In the genomic region with DNA sequence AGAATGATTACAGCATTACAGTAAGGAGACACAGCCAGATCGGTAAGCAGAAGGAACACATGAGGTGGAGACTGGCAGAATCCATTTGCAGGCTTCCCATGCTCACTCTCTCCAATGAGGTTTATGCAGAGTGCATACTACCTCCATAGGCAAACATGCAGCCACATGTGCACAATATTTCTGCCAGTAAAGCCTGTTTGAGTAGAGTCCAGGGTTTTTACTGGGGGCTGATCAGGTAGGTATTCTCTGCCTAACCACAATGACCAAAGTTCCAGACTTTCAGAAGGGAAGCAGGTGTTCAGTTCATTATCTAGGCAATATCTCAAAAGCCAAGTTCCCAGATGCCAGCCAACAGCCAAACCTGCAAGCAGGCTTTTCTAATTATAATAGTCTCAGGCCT, we compare ENCODE assay signal across 19 cellular contexts. TPM values are rescaled to one million over a fixed set of nuclear protein-coding genes. Genes with fewer than 3 reads are reported as not detected.
A peak's percentile ranks its signal among the peaks of the same experiment; 100 is the strongest.
DNase-seq lines count a peak whose midpoint lies in the region; ATAC-seq, FAIRE-seq and TF ChIP-seq lines count a peak whose summit lies in the region.
"Had no signal": no experiment of that assay in that cellular context is flagged by ENCODE, and none has a peak within 500 bp of the region (broad histone marks: within the 10 kb centered on the region; RNA-seq: fewer than 3 reads in every experiment).

No MANE protein-coding gene starts in this region.

- no peak overlapping the region for H3K4me3 ChIP-seq in CD8-positive, alpha-beta memory T cell (ENCODE audit: low read length)
- H3K4me3 ChIP-seq in HAP-1, result no peak overlapping the region
- H3K4me3 ChIP-seq: thoracic aorta had no signal

- TF ChIP-seq CTCF in foreskin keratinocyte (conservative IDR thresholded peaks at IDR 0.05), result no peak
- no peak for TF ChIP-seq CTCF in nephron progenitor cell (IDR thresholded peaks at IDR 0.05)

- CTCF ChIA-PET in CD8-positive, alpha-beta memory T cell (lab: Charles Lee), result no interaction called here

- peaks cover 0 to 7% (median 0%) of the 10 kb centered on the region in 5 donors for H3K9me3 Mint-ChIP-seq in CD8-positive, alpha-beta memory T cell
- peaks cover 24% of the 10 kb centered on the region for H3K9me3 Mint-ChIP-seq in nephron progenitor cell

- no peak for DNase-seq in CD8-positive, alpha-beta memory T cell
- peak; percentile 34 for DNase-seq in GF-D8 (lab: John Stamatoyannopoulos, UW)
- DNase-seq in NCI-H2171 (lab: John Stamatoyannopoulos, UW), result peak; percentile 71
- DNase-seq in foreskin keratinocyte, result peak; percentile 17 to 23
- DNase-seq in HAP-1 (ENCODE audit: low spot score in 2 of 2), result no peak
- DNase-seq in nephron progenitor cell, result no peak
- no peak for DNase-seq in HT-29 (ENCODE audit: low spot score)
- DNase-seq in frontal cortex (ENCODE audit: low spot score in 2 of 2), result no peak
- DNase-seq: activated gamma-delta T cell treated with Interleukin-2 at 50 U/mL for 16 hours; AML-193; DMS53; kidney; stimulated activated CD4-positive, alpha-beta T cell treated with anti-CD3 and anti-CD28 coated beads, Interleukin-4, amount 100 ng/mL, for 1 hour had no signal

- in situ Hi-C loops in HAP-1 (cut with MboI; ENCODE audit: low sequenced_read_pairs), result no loop called here

- H3K36me3 ChIP-seq in CD8-positive, alpha-beta memory T cell (ENCODE audit: insufficient read depth, low read length), result peaks cover 11% of the 10 kb centered on the region
- H3K36me3 ChIP-seq in HAP-1 (replicated peaks), result peaks cover 47% of the 10 kb centered on the region

- no peak overlapping the region for H3K27ac ChIP-seq in CD8-positive, alpha-beta memory T cell (ENCODE audit: low read depth, low read length)
- no peak overlapping the region for H3K27ac ChIP-seq in foreskin keratinocyte
- H3K27ac ChIP-seq: thoracic aorta had no signal

- H3K9me3 ChIP-seq in CD8-positive, alpha-beta memory T cell (ENCODE audit: low read length), result no peaks in the 10 kb centered on the region
- no peaks in the 10 kb centered on the region for H3K9me3 ChIP-seq in HAP-1
- H3K9me3 ChIP-seq: thoracic aorta had no signal

- FAIRE-seq in frontal cortex (lab: Jason Lieb, UNC), result no peak
- FAIRE-seq: H1, kidney, RCC 7860 had no signal

- POLR2A ChIA-PET in CD8-positive, alpha-beta memory T cell (lab: Charles Lee), result no interaction called here

- no peak overlapping the region for H3K4me3 Mint-ChIP-seq in CD8-positive, alpha-beta memory T cell
- H3K4me3 Mint-ChIP-seq in nephron progenitor cell, result no peak overlapping the region
- H3K4me3 Mint-ChIP-seq: dendritic cell treated with granulocyte-macrophage colony-stimulating factor and Interleukin-4, amounts not matched to agents 40 ng/mL and 50 ng/mL, for 4 days; WTC11 had no signal

- H3K4me1 ChIP-seq in CD8-positive, alpha-beta memory T cell (ENCODE audit: insufficient read depth, low read length), result no peaks in the 10 kb centered on the region
- H3K4me1 ChIP-seq in foreskin keratinocyte, result no peaks in the 10 kb centered on the region
- H3K4me1 ChIP-seq in HAP-1, result no peaks in the 10 kb centered on the region

- no peaks in the 10 kb centered on the region for H3K27me3 ChIP-seq in CD8-positive, alpha-beta memory T cell (ENCODE audit: insufficient read depth, low read length, poor library complexity, severe bottlenecking)
- H3K27me3 ChIP-seq in foreskin keratinocyte (no peaks in the 10 kb centered on the region), HAP-1 (ENCODE audit: low read depth) (no peaks in the 10 kb centered on the region)

- no peak for ATAC-seq in foreskin keratinocyte
- ATAC-seq: sciatic nerve, WTC11 had no signal

- H3K27me3 Mint-ChIP-seq in CD8-positive, alpha-beta memory T cell, result no peaks in the 10 kb centered on the region
- H3K27me3 Mint-ChIP-seq in nephron progenitor cell (ENCODE audit: low read depth, poor library complexity), result no peaks in the 10 kb centered on the region
- H3K27me3 Mint-ChIP-seq: dendritic cell treated with granulocyte-macrophage colony-stimulating factor and Interleukin-4, amounts not matched to agents 40 ng/mL and 50 ng/mL, for 4 days had no signal

- H3K4me1 Mint-ChIP-seq in CD8-positive, alpha-beta memory T cell, result peaks cover 2 to 26% (median 7%) of the 10 kb centered on the region in 3 donors
- no peaks in the 10 kb centered on the region for H3K4me1 Mint-ChIP-seq in nephron progenitor cell
- H3K4me1 Mint-ChIP-seq: WTC11 had no signal

- H3K36me3 Mint-ChIP-seq in CD8-positive, alpha-beta memory T cell, result peaks cover 29 to 86% (median 37%) of the 10 kb centered on the region in 3 donors
- peaks cover 75% of the 10 kb centered on the region for H3K36me3 Mint-ChIP-seq in nephron progenitor cell (ENCODE audit: low read depth)

- peak overlapping the region in 6 of 8 donors; percentile 0 to 61 (median 46) for H3K27ac Mint-ChIP-seq in CD8-positive, alpha-beta memory T cell
- H3K27ac Mint-ChIP-seq in nephron progenitor cell, result no peak overlapping the region
- H3K27ac Mint-ChIP-seq: dendritic cell treated with granulocyte-macrophage colony-stimulating factor and Interleukin-4, amounts not matched to agents 40 ng/mL and 50 ng/mL, for 4 days; WTC11 had no signal

RNA-seq across cellular contexts. Expression of a gene that starts 31.1 kb away (rescaled TPM):
- total RNA-seq in CD8-positive, alpha-beta memory T cell, result 10 to 100 TPM; 58.7 to 64.5 TPM
- 22.3 TPM for polyA plus RNA-seq in CD8-positive, alpha-beta memory T cell
- total RNA-seq in foreskin keratinocyte, result 37.1 and 57.1 TPM in 2 replicates
- 25.1 and 37.2 TPM in 2 replicates for polyA plus RNA-seq in foreskin keratinocyte
- 22.9 and 23.7 TPM in 2 replicates for total RNA-seq in HT-29 (2014; rRNA removed; shearing (Covaris generic))
- total RNA-seq in frontal cortex, result 26.9 TPM

RNA-seq across cellular contexts. Expression of a gene that starts 31.6 kb away (rescaled TPM):
- total RNA-seq in CD8-positive, alpha-beta memory T cell, result 10 to 100 TPM; 50.4 to 54.7 TPM
- polyA plus RNA-seq in CD8-positive, alpha-beta memory T cell, result 103 TPM
- total RNA-seq in foreskin keratinocyte (35.7 and 36.4 TPM in 2 replicates), frontal cortex (42.0 TPM)
- 17.5 and 22.3 TPM in 2 replicates for polyA plus RNA-seq in foreskin keratinocyte
- 24.7 and 30.5 TPM in 2 replicates for total RNA-seq in HT-29 (2014; rRNA removed; shearing (Covaris generic))

Comparison
In these comparisons a context has a peak if more than half of its experiments do, and no peak if none do; other contexts are left out.
1. DNase-seq: peak in GF-D8 (single experiment), NCI-H2171 (single experiment) and foreskin keratinocyte (2 of 2); none in CD8-positive, alpha-beta memory T cell (0 of 5), HAP-1 (0 of 2), nephron progenitor cell (single experiment), HT-29 (single experiment) and frontal cortex (0 of 2).